In the genomic region with DNA sequence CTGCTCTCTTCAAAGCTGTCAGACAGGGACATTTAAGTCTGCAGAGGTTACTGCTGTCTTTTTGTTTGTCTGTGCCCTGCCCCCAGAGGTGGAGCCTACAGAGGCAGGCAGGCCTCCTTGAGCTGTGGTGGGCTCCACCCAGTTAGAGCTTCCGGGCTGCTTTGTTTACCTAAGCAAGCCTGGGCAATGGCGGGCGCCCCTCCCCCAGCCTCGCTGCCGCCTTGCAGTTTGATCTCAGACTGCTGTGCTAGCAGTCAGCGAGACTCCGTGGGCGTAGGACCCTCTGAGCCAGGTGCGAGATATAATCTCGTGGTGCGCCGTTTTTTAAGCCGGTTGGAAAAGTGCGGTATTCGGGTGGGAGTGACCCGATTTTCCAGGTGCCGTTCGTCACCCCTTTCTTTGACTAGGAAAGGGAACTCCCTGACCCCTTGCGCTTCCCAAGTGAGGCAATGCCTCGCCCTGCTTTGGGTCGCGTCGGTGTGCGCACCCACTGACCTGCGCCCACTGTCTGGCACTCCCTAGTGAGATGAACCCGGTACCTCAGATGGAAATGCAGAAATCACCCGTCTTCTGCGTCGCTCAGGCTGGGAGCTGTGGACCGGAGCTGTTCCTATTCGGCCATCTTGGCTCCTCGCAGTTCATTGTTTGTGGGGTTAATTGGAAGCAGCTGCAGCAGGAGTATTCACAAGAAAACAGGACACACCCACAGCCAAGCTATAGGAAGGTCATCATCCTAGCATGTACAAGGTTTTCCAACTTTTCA, we compare ENCODE assay signal across 11 cellular contexts. TPM values are rescaled to one million over a fixed set of nuclear protein-coding genes. Genes with fewer than 3 reads are reported as not detected.
DNase-seq lines count a peak whose midpoint lies in the region; ATAC-seq and TF ChIP-seq lines count a peak whose summit lies in the region.
"Not testable (repeated sequence)": the region's sequence is repeated elsewhere in the genome, so short reads cannot be mapped to it uniquely, and the experiment has no call there.
"Had no signal": no experiment of that assay in that cellular context is flagged by ENCODE, and none has a peak within 500 bp of the region (broad histone marks: within the 10 kb centered on the region; RNA-seq: fewer than 3 reads in every experiment).

No MANE protein-coding gene starts in this region.

- not testable (repeated sequence) for H3K18ac ChIP-seq in trophoblast cell (ENCODE audit: low read length)

- not testable (repeated sequence) for H3K79me1 ChIP-seq in trophoblast cell (ENCODE audit: low read length)

- H2AFZ ChIP-seq in trophoblast cell (ENCODE audit: insufficient read depth, low read length, poor library complexity) = not testable (repeated sequence)

- H2AK5ac ChIP-seq in trophoblast cell (ENCODE audit: low read length) = not testable (repeated sequence)

- intact Hi-C loops in Panc1 (cut with micrococcal nuclease; ENCODE audit: unreplicated experiment) = not testable (repeated sequence)

- not testable (repeated sequence) for H3K14ac ChIP-seq in trophoblast cell (ENCODE audit: low read length)

- not testable (repeated sequence) for ATAC-seq in Panc1

- WGBS in endodermal cell (ENCODE audit: insufficient coverage in 1 of 2, insufficient read length in 1 of 2), 2 experiments = 70 to 79% methylated on average over 10 to 32 of the region's 32 CpGs
- no CpG with 5 or more reads among the region's 32 CpGs for WGBS in trophoblast cell (ENCODE audit: extremely low coverage, insufficient coverage, insufficient read length)

- H3K27me3 Mint-ChIP-seq in activated CD4-positive, alpha-beta T cell treated with anti-CD3 and anti-CD28 coated beads, Interleukin-2, amount 10 ng/mL, durations not matched to agents 7 days and 5 days; endodermal cell (ENCODE audit: insufficient read depth): not testable (repeated sequence)

- H3K4me1 ChIP-seq in HUES48 (ENCODE audit: control insufficient read depth, insufficient read depth, low read length); Panc1 (ENCODE audit: control insufficient read depth, insufficient read depth, low read length); endodermal cell (ENCODE audit: control insufficient read depth, insufficient read depth, low read length); iPS-18a (ENCODE audit: control insufficient read depth, low read depth, low read length); trophoblast cell (ENCODE audit: control insufficient read depth in 1 of 2, insufficient read depth in 2 of 2, low read length in 2 of 2): not testable (repeated sequence)

- H3K27me3 ChIP-seq in HUES48 (ENCODE audit: control insufficient read depth, insufficient read depth, low read length); Panc1 (ENCODE audit: control insufficient read depth, insufficient read depth, low read length); endodermal cell (ENCODE audit: control insufficient read depth, insufficient read depth, low read length, poor library complexity, severe bottlenecking); iPS-18a (ENCODE audit: control insufficient read depth, insufficient read depth, low read length); trophoblast cell (ENCODE audit: insufficient read depth, low read length): not testable (repeated sequence)

- not testable (repeated sequence) for H3K4me1 Mint-ChIP-seq in activated CD4-positive, alpha-beta T cell treated with anti-CD3 and anti-CD28 coated beads, Interleukin-2, amount 10 ng/mL, durations not matched to agents 7 days and 5 days
- peaks cover 15% of the 10 kb centered on the region for H3K4me1 Mint-ChIP-seq in endodermal cell

- not testable (repeated sequence) for H3K9me3 Mint-ChIP-seq in activated CD4-positive, alpha-beta T cell treated with anti-CD3 and anti-CD28 coated beads, Interleukin-2, amount 10 ng/mL, durations not matched to agents 7 days and 5 days; endodermal cell

- H4K91ac ChIP-seq in trophoblast cell (ENCODE audit: low read depth, low read length) = not testable (repeated sequence)

- not testable (repeated sequence) for H3K4ac ChIP-seq in trophoblast cell (ENCODE audit: low read depth, low read length)

- not testable (repeated sequence) for H2BK5ac ChIP-seq in trophoblast cell (ENCODE audit: low read depth, low read length, poor library complexity)

- POLR2A ChIA-PET in Panc1 (lab: Charles Lee); activated CD4-positive, alpha-beta T cell treated with anti-CD3 and anti-CD28 coated beads, Interleukin-2, amount 10 ng/mL, durations not matched to agents 7 days and 5 days (lab: Charles Lee): not testable (repeated sequence)

- H2BK120ac ChIP-seq in trophoblast cell (ENCODE audit: insufficient read depth, low read length, poor library complexity) = peak overlapping the region; percentile 63

- not testable (repeated sequence) for H4K12ac ChIP-seq in trophoblast cell (ENCODE audit: low read depth, low read length)

- in situ Hi-C loops in Panc1 (cut with HindIII; ENCODE audit: low pct_unique_long_range_greater_than_20kb, low sequenced_read_pairs) = not testable (repeated sequence)

- not testable (repeated sequence) for H3K9ac ChIP-seq in HUES48 (ENCODE audit: low read depth, low read length); endodermal cell (ENCODE audit: extremely low read depth, low read length, poor library complexity, severe bottlenecking); iPS-18a (ENCODE audit: low read length); trophoblast cell (ENCODE audit: low read length)

- not testable (repeated sequence) for H3K9me3 ChIP-seq in HUES48 (ENCODE audit: control insufficient read depth, insufficient read depth, low read length); Panc1 (ENCODE audit: control insufficient read depth, insufficient read depth, low read depth, low read length); endodermal cell (ENCODE audit: control insufficient read depth, low read length); iPS-18a (ENCODE audit: control insufficient read depth, low read depth, low read length); trophoblast cell (ENCODE audit: insufficient read depth, low read depth, low read length)

- TF ChIP-seq CTCF in Panc1 (IDR thresholded peaks at IDR 0.05); endodermal cell (conservative IDR thresholded peaks at IDR 0.05): not testable (repeated sequence)

- H4K8ac ChIP-seq in trophoblast cell (ENCODE audit: low read depth, low read length) = peak overlapping the region; percentile 76

- H3K27ac ChIP-seq in HUES48 (ENCODE audit: low read depth, low read length); Panc1 (ENCODE audit: low read length); endodermal cell (ENCODE audit: low read depth, low read length); iPS-18a (ENCODE audit: low read length); trophoblast cell (ENCODE audit: low read depth, low read length): not testable (repeated sequence)

- peak overlapping the region; percentile 22 for H3K4me3 Mint-ChIP-seq in activated CD4-positive, alpha-beta T cell treated with anti-CD3 and anti-CD28 coated beads, Interleukin-2, amount 10 ng/mL, durations not matched to agents 7 days and 5 days
- H3K4me3 Mint-ChIP-seq in endodermal cell = peak overlapping the region; percentile 41

- not testable (repeated sequence) for H3K79me2 ChIP-seq in trophoblast cell (ENCODE audit: control insufficient read depth, insufficient read depth, low read length, poor library complexity)

- peak overlapping the region; percentile 72 for H3K27ac Mint-ChIP-seq in activated CD4-positive, alpha-beta T cell treated with anti-CD3 and anti-CD28 coated beads, Interleukin-2, amount 10 ng/mL, durations not matched to agents 7 days and 5 days
- peak overlapping the region; percentile 72 for H3K27ac Mint-ChIP-seq in endodermal cell

- not testable (repeated sequence) for H3K23ac ChIP-seq in trophoblast cell (ENCODE audit: low read length)

- H3K4me3 ChIP-seq in HUES48 (ENCODE audit: low read depth, low read length) (peak overlapping the region; percentile 37; the same call in 1 of the 2 replicates), Panc1 (ENCODE audit: low read depth in 2 of 2, low read length in 2 of 2) (peak overlapping the region; percentile 8 to 9; a peak in 1 of 4 replicates), iPS-18a (ENCODE audit: low read length) (peak overlapping the region; percentile 17)
- H3K4me3 ChIP-seq in endodermal cell (ENCODE audit: low read length); trophoblast cell (ENCODE audit: low read depth, low read length): not testable (repeated sequence)

- CTCF ChIA-PET in Panc1 (lab: Charles Lee); activated CD4-positive, alpha-beta T cell treated with anti-CD3 and anti-CD28 coated beads, Interleukin-2, amount 10 ng/mL, durations not matched to agents 7 days and 5 days (lab: Charles Lee): not testable (repeated sequence)

- peak; percentile 76 for DNase-seq in DMS53 (lab: John Stamatoyannopoulos, UW)
- not testable (repeated sequence) for DNase-seq in Panc1 (ENCODE audit: low read depth, low spot score); activated CD4-positive, alpha-beta T cell treated with anti-CD3 and anti-CD28 coated beads, Interleukin-2, amount 10 ng/mL, durations not matched to agents 7 days and 5 days; endodermal cell
- DNase-seq in trophoblast cell = peak in 1 of 2 donors; percentile 18

- not testable (repeated sequence) for H3K36me3 Mint-ChIP-seq in activated CD4-positive, alpha-beta T cell treated with anti-CD3 and anti-CD28 coated beads, Interleukin-2, amount 10 ng/mL, durations not matched to agents 7 days and 5 days (ENCODE audit: low read depth); endodermal cell (ENCODE audit: low read depth)

- not testable (repeated sequence) for BruUV-seq in Panc1 (replicated peaks; lab: Mats Ljungman, UMichigan)

- not testable (repeated sequence) for H3K36me3 ChIP-seq in HUES48 (ENCODE audit: control insufficient read depth, insufficient read depth, low read length); Panc1 (ENCODE audit: control insufficient read depth, insufficient read depth, low read length); endodermal cell (ENCODE audit: control insufficient read depth, insufficient read depth, low read length); iPS-18a (ENCODE audit: control insufficient read depth, low read depth, low read length); trophoblast cell (ENCODE audit: control insufficient read depth in 1 of 2, insufficient read depth in 2 of 2, low read length in 2 of 2)

- H2BK12ac ChIP-seq in trophoblast cell (ENCODE audit: low read length) = not testable (repeated sequence)

- H3K4me2 ChIP-seq in trophoblast cell (ENCODE audit: low read length) = not testable (repeated sequence)

RNA-seq across cellular contexts. Expression of a gene that starts 49.5 kb away (rescaled TPM):
- total RNA-seq in Panc1 (2021; ENCODE audit: unreplicated experiment) (not detected), endodermal cell (1 to 10 TPM in 1 of 2 donors, under 1 TPM in 1; 0.48 to 1.3 TPM)
- not detected for polyA plus RNA-seq in Panc1 (2012; ENCODE audit: insufficient read length)
- not detected for total RNA-seq in activated CD4-positive, alpha-beta T cell treated with anti-CD3 and anti-CD28 coated beads, Interleukin-2, amount 10 ng/mL, durations not matched to agents 7 days and 5 days
- not detected for polyA plus RNA-seq in endodermal cell (2013, experiment 1 of 2)
- not detected for polyA plus RNA-seq in endodermal cell (2013, experiment 2 of 2)
- polyA plus RNA-seq in trophoblast cell (2013) = 0.15 and 0.21 TPM in 2 replicates
- total RNA-seq: HFFc6, MCF 10A, Peyer's patch, Right ventricle myocardium inferior had no signal
